Comparison of ENCODE assay signal across 16 cellular contexts in the genomic region with DNA sequence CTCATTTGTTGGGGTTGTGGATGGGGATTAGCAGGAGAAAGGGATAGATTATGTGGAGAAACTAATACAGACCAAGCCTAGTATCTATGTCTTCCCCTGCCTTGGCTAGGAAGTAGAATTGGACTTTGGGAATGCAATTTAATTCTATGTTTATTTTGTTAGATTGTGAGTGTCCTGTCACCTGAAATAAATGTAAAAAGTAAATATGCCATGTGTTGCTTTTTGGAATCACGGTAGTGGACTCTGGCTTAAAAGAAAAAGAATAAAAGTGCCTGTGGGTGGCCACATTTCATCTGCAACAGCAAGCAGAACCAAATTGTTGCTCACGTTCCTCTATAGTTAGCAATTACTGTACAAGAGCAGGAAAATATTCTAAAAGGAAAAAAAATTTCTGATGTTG. TPM values are rescaled to one million over a fixed set of nuclear protein-coding genes. Genes with fewer than 3 reads are reported as not detected.
DNase-seq lines count a peak whose midpoint lies in the region; ATAC-seq, FAIRE-seq and TF ChIP-seq lines count a peak whose summit lies in the region.
"Had no signal": no experiment of that assay in that cellular context is flagged by ENCODE, and none has a peak within 500 bp of the region (broad histone marks: within the 10 kb centered on the region; RNA-seq: fewer than 3 reads in every experiment).

No MANE protein-coding gene starts in this region.

- no peaks in the 10 kb centered on the region for H3K36me3 ChIP-seq in CD8-positive, alpha-beta T cell (ENCODE audit: insufficient read depth, low read length)
- H3K36me3 ChIP-seq in HAP-1 (replicated peaks) = peaks cover 32% of the 10 kb centered on the region
- H3K36me3 ChIP-seq: stomach had no signal

- no peak for TF ChIP-seq POLR2A in A549 (IDR thresholded peaks at IDR 0.05; ENCODE audit: low read length)

- intact Hi-C loops in CD8-positive, alpha-beta T cell (cut with DNase I, micrococcal nuclease) = loop anchor here in 1 of 2 experiments (5.0 kb wide), 1 partner anchor 40 kb away; the partner anchor contains the start of gene TET1
- intact Hi-C loops in left colon (cut with DNase I, micrococcal nuclease) = no loop called here

- TF ChIP-seq EP300 in A549 (IDR thresholded peaks at IDR 0.05) = no peak

- no peak overlapping the region for H3K27ac Mint-ChIP-seq in CD8-positive, alpha-beta T cell
- peak overlapping the region; percentile 50 for H3K27ac Mint-ChIP-seq in WTC11
- H3K27ac Mint-ChIP-seq in activated CD4-positive, alpha-beta memory T cell treated with anti-CD3 and anti-CD28 coated beads, Interleukin-2, amount 10 ng/mL, durations not matched to agents 7 days and 5 days = no peak overlapping the region

- CTCF ChIA-PET in A549 (lab: Yijun Ruan, JAX) (interaction anchor here (0.8 kb wide), 1 partner anchor 8 kb away, joined by 3 read pairs; no protein-coding TSS in a partner anchor), WTC11 (lab: Charles Lee) (interaction anchor here (0.6 to 2.6 kb wide), 2 partner anchors 52 to 1265 kb away, joined by 3 to 11 read pairs; no protein-coding TSS in a partner anchor)
- CTCF ChIA-PET in CD8-positive, alpha-beta T cell (lab: Charles Lee) = interaction anchor here (1.0 kb wide), 1 partner anchor 51 kb away, joined by 3 read pairs; no protein-coding TSS in a partner anchor
- CTCF ChIA-PET in activated CD4-positive, alpha-beta memory T cell treated with anti-CD3 and anti-CD28 coated beads, Interleukin-2, amount 10 ng/mL, durations not matched to agents 7 days and 5 days (lab: Charles Lee) = interaction anchor here (1.2 kb wide), 1 partner anchor 52 kb away, joined by 4 read pairs; no protein-coding TSS in a partner anchor

- H3K4me3 ChIP-seq in A549 (no peak overlapping the region), HAP-1 (no peak overlapping the region)
- H3K4me3 ChIP-seq in CD8-positive, alpha-beta T cell (ENCODE audit: low read depth, low read length) = peak overlapping the region; percentile 11
- H3K4me3 ChIP-seq: stomach had no signal

- 46% methylated on average over 2 of the region's 2 CpGs for WGBS in A549 (ENCODE audit: missing lambda C conversion rate)

- ATAC-seq in A549 = no peak
- ATAC-seq in CD8-positive, alpha-beta T cell = no peak
- ATAC-seq in WTC11 = no peak
- ATAC-seq in left colon = peak; percentile 35
- ATAC-seq: left cardiac atrium had no signal

- POLR2A ChIA-PET in A549 (lab: Yijun Ruan, JAX) = interaction anchor here (0.6 kb wide), 1 partner anchor 132 kb away, joined by 8 read pairs; no protein-coding TSS in a partner anchor
- POLR2A ChIA-PET in CD8-positive, alpha-beta T cell (lab: Charles Lee) = no interaction called here
- POLR2A ChIA-PET in WTC11 (lab: Charles Lee) = no interaction called here
- POLR2A ChIA-PET in activated CD4-positive, alpha-beta memory T cell treated with anti-CD3 and anti-CD28 coated beads, Interleukin-2, amount 10 ng/mL, durations not matched to agents 7 days and 5 days (lab: Charles Lee) = interaction anchor here (0.6 kb wide), 1 partner anchor 113 kb away, joined by 3 read pairs; no protein-coding TSS in a partner anchor

- H3K4me2 ChIP-seq in A549 = peak overlapping the region; percentile 89

- peaks cover 19% of the 10 kb centered on the region for H3K36me3 Mint-ChIP-seq in CD8-positive, alpha-beta T cell
- H3K36me3 Mint-ChIP-seq in WTC11 = peaks cover 23% of the 10 kb centered on the region
- H3K36me3 Mint-ChIP-seq in activated CD4-positive, alpha-beta memory T cell treated with anti-CD3 and anti-CD28 coated beads, Interleukin-2, amount 10 ng/mL, durations not matched to agents 7 days and 5 days (ENCODE audit: low read depth) = peaks cover 2% of the 10 kb centered on the region

- no peak for TF ChIP-seq RAD21 in A549 (conservative IDR thresholded peaks at IDR 0.05 in 1 of 2, IDR thresholded peaks at IDR 0.05 in 1 of 2)

- H3K9me3 ChIP-seq in A549 = no peaks in the 10 kb centered on the region
- H3K9me3 ChIP-seq in CD8-positive, alpha-beta T cell (ENCODE audit: low read length) = no peaks in the 10 kb centered on the region
- no peaks in the 10 kb centered on the region for H3K9me3 ChIP-seq in HAP-1
- H3K9me3 ChIP-seq: stomach had no signal

- DNase-seq in A549 (ENCODE audit: low read depth in 1 of 2, low spot score in 1 of 2) (no peak), WTC11 (ENCODE audit: low spot score) (no peak), left colon (no peak), COLO668 (lab: John Stamatoyannopoulos, UW; ENCODE audit: unreplicated experiment) (no peak), HAP-1 (ENCODE audit: low spot score in 2 of 2) (no peak)
- no peak for DNase-seq in CD8-positive, alpha-beta T cell
- no peak for DNase-seq in activated CD4-positive, CD25-positive, alpha-beta regulatory T cell treated with anti-CD3 and anti-CD28 coated beads, Interleukin-2, amount 50 U/mL, for 72 hours
- DNase-seq in activated CD4-positive, alpha-beta memory T cell treated with anti-CD3 and anti-CD28 coated beads, Interleukin-2, amount 10 ng/mL, durations not matched to agents 7 days and 5 days = no peak
- DNase-seq: activated CD8-positive, alpha-beta memory T cell treated with anti-CD3 and anti-CD28 coated beads for 24 hours; dermis blood vessel endothelial cell; DMS79; hippocampal formation; left cardiac atrium; NCI-H1417 treated with DMSO at 0.1 percent for 48 hours; SHP77 treated with DMSO at 0.1 percent for 48 hours; stomach had no signal

- FAIRE-seq in A549 (lab: Jason Lieb, UNC) = no peak

- H3K4me1 Mint-ChIP-seq in CD8-positive, alpha-beta T cell (ENCODE audit: low read depth) = peaks cover 41% of the 10 kb centered on the region
- peaks cover 66% of the 10 kb centered on the region for H3K4me1 Mint-ChIP-seq in WTC11
- peaks cover 33% of the 10 kb centered on the region for H3K4me1 Mint-ChIP-seq in activated CD4-positive, alpha-beta memory T cell treated with anti-CD3 and anti-CD28 coated beads, Interleukin-2, amount 10 ng/mL, durations not matched to agents 7 days and 5 days

- H3K9me3 Mint-ChIP-seq in CD8-positive, alpha-beta T cell = no peaks in the 10 kb centered on the region
- no peaks in the 10 kb centered on the region for H3K9me3 Mint-ChIP-seq in WTC11
- H3K9me3 Mint-ChIP-seq in activated CD4-positive, alpha-beta memory T cell treated with anti-CD3 and anti-CD28 coated beads, Interleukin-2, amount 10 ng/mL, durations not matched to agents 7 days and 5 days = no peaks in the 10 kb centered on the region

- in situ Hi-C loops in HAP-1 (cut with MboI; ENCODE audit: low sequenced_read_pairs) = no loop called here

- peak overlapping the region; percentile 94 for H3K4me3 Mint-ChIP-seq in CD8-positive, alpha-beta T cell
- H3K4me3 Mint-ChIP-seq in WTC11 = no peak overlapping the region
- no peak overlapping the region for H3K4me3 Mint-ChIP-seq in activated CD4-positive, alpha-beta memory T cell treated with anti-CD3 and anti-CD28 coated beads, Interleukin-2, amount 10 ng/mL, durations not matched to agents 7 days and 5 days

- H3K4me1 ChIP-seq in A549 = peaks cover 28% of the 10 kb centered on the region
- peaks cover 20% of the 10 kb centered on the region for H3K4me1 ChIP-seq in CD8-positive, alpha-beta T cell (ENCODE audit: insufficient read depth, low read length)
- H3K4me1 ChIP-seq in HAP-1 = peaks cover 44% of the 10 kb centered on the region

- no peak overlapping the region for H3K27ac ChIP-seq in A549
- H3K27ac ChIP-seq in CD8-positive, alpha-beta T cell (ENCODE audit: low read depth, low read length) = no peak overlapping the region
- H3K27ac ChIP-seq: stomach had no signal

- TF ChIP-seq CTCF in A549 (IDR thresholded peaks at IDR 0.05) = no peak
- TF ChIP-seq CTCF in CD8-positive, alpha-beta T cell (IDR thresholded peaks at IDR 0.05) = no peak
- TF ChIP-seq CTCF in WTC11 (IDR thresholded peaks at IDR 0.05) = no peak

- H3K27me3 Mint-ChIP-seq in CD8-positive, alpha-beta T cell (ENCODE audit: low read depth) = no peaks in the 10 kb centered on the region
- no peaks in the 10 kb centered on the region for H3K27me3 Mint-ChIP-seq in WTC11 (ENCODE audit: low read depth)
- no peaks in the 10 kb centered on the region for H3K27me3 Mint-ChIP-seq in activated CD4-positive, alpha-beta memory T cell treated with anti-CD3 and anti-CD28 coated beads, Interleukin-2, amount 10 ng/mL, durations not matched to agents 7 days and 5 days

- H3K27me3 ChIP-seq in CD8-positive, alpha-beta T cell (ENCODE audit: insufficient read depth, low read length) = no peaks in the 10 kb centered on the region
- H3K27me3 ChIP-seq in HAP-1 (ENCODE audit: low read depth) = no peaks in the 10 kb centered on the region
- H3K27me3 ChIP-seq: stomach had no signal

TF ChIP-seq in A549, 52 proteins besides CTCF, POLR2A, EP300 and RAD21 (continues in another document):
- TF ChIP-seq TFCP2L1 (CRISPR knock-in tag; IDR thresholded peaks at IDR 0.05) (no peak), CBX2 (IDR thresholded peaks at IDR 0.05; ENCODE audit: borderline replicate concordance, low read depth) (no peak), MYC (IDR thresholded peaks at IDR 0.05; ENCODE audit: borderline replicate concordance, low read length) (no peak), TP53 (CRISPR knock-in tag; IDR thresholded peaks at IDR 0.05) (no peak), PHF8 (IDR thresholded peaks at IDR 0.05; ENCODE audit: borderline replicate concordance, low read depth) (no peak)

TF ChIP-seq in WTC11, 78 proteins besides CTCF, POLR2A, EP300 and RAD21 (continues in another document):
- TF ChIP-seq CREB1 (CRISPR knock-in tag; IDR thresholded peaks at IDR 0.05) (no peak), GRHL2 (CRISPR knock-in tag; IDR thresholded peaks at IDR 0.05; ENCODE audit: insufficient replicate concordance, severe bottlenecking) (no peak), ZNF423 (CRISPR knock-in tag; IDR thresholded peaks at IDR 0.05) (no peak)
- TF ChIP-seq, protein P1, sequence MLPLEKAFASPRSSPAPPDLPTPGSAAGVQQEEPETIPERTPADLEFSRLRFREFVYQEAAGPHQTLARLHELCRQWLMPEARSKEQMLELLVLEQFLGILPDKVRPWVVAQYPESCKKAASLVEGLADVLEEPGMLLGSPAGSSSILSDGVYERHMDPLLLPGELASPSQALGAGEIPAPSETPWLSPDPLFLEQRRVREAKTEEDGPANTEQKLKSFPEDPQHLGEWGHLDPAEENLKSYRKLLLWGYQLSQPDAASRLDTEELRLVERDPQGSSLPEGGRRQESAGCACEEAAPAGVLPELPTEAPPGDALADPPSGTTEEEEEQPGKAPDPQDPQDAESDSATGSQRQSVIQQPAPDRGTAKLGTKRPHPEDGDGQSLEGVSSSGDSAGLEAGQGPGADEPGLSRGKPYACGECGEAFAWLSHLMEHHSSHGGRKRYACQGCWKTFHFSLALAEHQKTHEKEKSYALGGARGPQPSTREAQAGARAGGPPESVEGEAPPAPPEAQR (CRISPR knock-in tag; IDR thresholded peaks at IDR 0.05) = no peak

RNA-seq across cellular contexts. Expression of gene TET1, which starts 42.3 kb away (rescaled TPM):
- polyA plus RNA-seq in A549 (2011; rRNA removed) (1.7 and 1.8 TPM in 2 replicates), A549 (2017; fragmentation: RNase III; extraction: RNeasy Plus Mini Kit Qiagen cat#74134 plus additional on column Dnase treatment) (0.45 to 0.49 TPM (median 0.45 TPM) in 3 replicates)
- 0.25 and 0.34 TPM in 2 replicates for polyA plus RNA-seq in A549 (2012; cell fraction: cytosol; rRNA removed)
- polyA plus RNA-seq in A549 (2012; cell fraction: nucleus; rRNA removed) = 0.30 and 0.43 TPM in 2 replicates
- polyA minus RNA-seq in A549 (2011; rRNA and poly(A)+ RNA removed) = 4.5 and 5.4 TPM in 2 replicates
- 1 to 10 TPM; 1.2 to 1.4 TPM for total RNA-seq in CD8-positive, alpha-beta T cell
- total RNA-seq in WTC11 (2021) (59.2 to 71.4 TPM (median 62.0 TPM) in 3 replicates), left colon (1 to 10 TPM in 1 of 2 donors, under 1 TPM in 1; 0.64 to 1.3 TPM)
- total RNA-seq in activated CD4-positive, alpha-beta memory T cell treated with anti-CD3 and anti-CD28 coated beads, Interleukin-2, amount 10 ng/mL, durations not matched to agents 7 days and 5 days = 1 to 10 TPM; 1.5 to 1.6 TPM

Comparison
In these comparisons a context has a peak if more than half of its experiments do, and no peak if none do; other contexts are left out.
1. RNA of gene TET1, which starts 42.3 kb away (total RNA-seq): 59.2 to 71.4 TPM in WTC11; 1.5 to 1.6 TPM in activated CD4-positive, alpha-beta memory T cell treated with anti-CD3 and anti-CD28 coated beads, Interleukin-2, amount 10 ng/mL, durations not matched to agents 7 days and 5 days, 1.2 to 1.4 TPM in CD8-positive, alpha-beta T cell and 0.64 to 1.3 TPM in left colon; every median in the first group is over 10 times any median in the second.
2. POLR2A ChIA-PET loops: an anchor here in A549 (0.6 kb wide) and activated CD4-positive, alpha-beta memory T cell treated with anti-CD3 and anti-CD28 coated beads, Interleukin-2, amount 10 ng/mL, durations not matched to agents 7 days and 5 days (0.6 kb wide); none called in CD8-positive, alpha-beta T cell and WTC11.